ENCODE assay signal across 20 cellular contexts in the genomic region with DNA sequence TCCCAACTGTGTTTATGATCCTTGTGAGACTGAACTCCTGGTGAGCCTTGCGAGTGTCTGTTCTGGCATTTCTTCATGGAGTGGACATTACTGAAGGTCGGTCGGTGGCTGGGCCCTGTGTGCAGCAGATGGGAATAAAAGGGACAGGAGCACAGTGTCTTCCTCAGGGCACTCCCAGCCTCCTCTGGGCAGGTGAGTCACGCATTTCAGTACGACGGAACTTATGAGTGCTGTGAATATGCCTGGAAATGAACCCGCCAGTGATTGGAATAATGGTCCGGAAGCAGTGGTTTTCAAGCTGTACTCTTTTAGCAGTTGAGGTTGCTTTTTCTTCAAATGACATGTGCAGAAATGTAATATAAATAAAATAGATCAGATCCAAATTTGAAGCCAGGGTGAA. TPM values are rescaled to one million over a fixed set of nuclear protein-coding genes. Genes with fewer than 3 reads are reported as not detected.
DNase-seq lines count a peak whose midpoint lies in the region; ATAC-seq, FAIRE-seq and TF ChIP-seq lines count a peak whose summit lies in the region.
"Had no signal": no experiment of that assay in that cellular context is flagged by ENCODE, and none has a peak within 500 bp of the region (broad histone marks: within the 10 kb centered on the region; RNA-seq: fewer than 3 reads in every experiment).

No MANE protein-coding gene starts in this region.

- peaks cover 12% of the 10 kb centered on the region for H3K36me3 ChIP-seq in GM23338 (ENCODE audit: insufficient read depth)
- peaks cover 3 to 14% (median 6%) of the 10 kb centered on the region in 4 experiments; a peak in 6 of 8 replicates for H3K36me3 ChIP-seq in H1 (ENCODE audit: control insufficient read depth in 2 of 4, insufficient read depth in 4 of 4, low read length in 3 of 4)
- H3K36me3 ChIP-seq: SJSA1 had no signal

- H2BK5ac ChIP-seq in H1 (ENCODE audit: low read depth, low read length): no peak overlapping the region

- H3K4me2 ChIP-seq in GM23338 (no peak overlapping the region), H1 (ENCODE audit: insufficient read depth in 1 of 2, low read depth in 2 of 2, low read length in 2 of 2) (no peak overlapping the region)
- H3K4me2 ChIP-seq: PC-9 had no signal

- no peak overlapping the region for H3K27ac ChIP-seq in GM23338 (ENCODE audit: low read depth)
- H3K27ac ChIP-seq in H1 (ENCODE audit: low read depth, low read length): no peak overlapping the region
- H3K27ac ChIP-seq: PC-9, SJSA1 had no signal

- H3K4me1 Mint-ChIP-seq in GM23338: peaks cover 33% of the 10 kb centered on the region
- H3K4me1 Mint-ChIP-seq in natural killer cell: peaks cover 0 to 4% of the 10 kb centered on the region in 2 donors

- H2BK120ac ChIP-seq in H1 (replicated peaks; ENCODE audit: low read depth, low read length): no peak overlapping the region

- TF ChIP-seq CTCF in GM23338 (conservative IDR thresholded peaks at IDR 0.05; ENCODE audit: low read depth in 2 of 2): no peak
- no peak for TF ChIP-seq CTCF in H1 (IDR thresholded peaks at IDR 0.05; ENCODE audit: control extremely low read depth in 1 of 3, insufficient read depth in 1 of 3, low read depth in 1 of 3, low read length in 3 of 3)
- no peak for TF ChIP-seq CTCF in natural killer cell (IDR thresholded peaks at IDR 0.05)

- H3K79me1 ChIP-seq in H1 (ENCODE audit: low read depth, low read length): peaks cover 5% of the 10 kb centered on the region

- H3K23me2 ChIP-seq in H1 (ENCODE audit: low read depth, low read length): no peaks in the 10 kb centered on the region

- H3K27me3 Mint-ChIP-seq in GM23338 (ENCODE audit: insufficient read depth, low read depth, poor library complexity) (peaks cover 6% of the 10 kb centered on the region), natural killer cell (ENCODE audit: low read depth in 2 of 2) (no peaks in the 10 kb centered on the region)

- TF ChIP-seq POLR2A in H1 (IDR thresholded peaks at IDR 0.05; ENCODE audit: control extremely low read depth in 1 of 2, low read depth in 2 of 2, low read length in 2 of 2): no peak

- H2BK15ac ChIP-seq in H1 (ENCODE audit: low read length): no peak overlapping the region

- WGBS in H1 (ENCODE audit: extremely low coverage in 1 of 2, insufficient coverage in 1 of 2, insufficient read length in 1 of 2, insufficient replicate concordance in 2 of 2, low coverage in 1 of 2, low lambda C conversion rate in 2 of 2, missing lambda C conversion rate in 1 of 2), 2 experiments: 90% methylated on average over 8 of the region's 8 CpGs; no CpG with 5 or more reads in 1 of the 2 experiments

- H3K9me2 ChIP-seq in GM23338 (ENCODE audit: insufficient read depth): no peaks in the 10 kb centered on the region

- H3K14ac ChIP-seq in H1 (ENCODE audit: insufficient read length): no peak overlapping the region

- no peak overlapping the region for H2BK12ac ChIP-seq in H1 (ENCODE audit: low read depth, low read length)

- H3K27ac Mint-ChIP-seq in GM23338 (peak overlapping the region; percentile 69; the same call in 1 of the 2 replicates), natural killer cell (no peak overlapping the region)

- no peak overlapping the region for H3K4me3 ChIP-seq in GM23338
- no peak overlapping the region for H3K4me3 ChIP-seq in H1 (ENCODE audit: extremely low read depth in 1 of 4, insufficient read depth in 2 of 4, low read depth in 3 of 4, low read length in 4 of 4)
- H3K4me3 ChIP-seq: PC-9, SJSA1 had no signal

- H4K20me1 ChIP-seq in GM23338 (replicated peaks; ENCODE audit: insufficient read depth) (peaks cover 5% of the 10 kb centered on the region), H1 (replicated peaks in 1 of 2; ENCODE audit: control insufficient read depth in 1 of 2, insufficient read depth in 2 of 2, low read length in 2 of 2) (no peaks in the 10 kb centered on the region)

- no peak overlapping the region for H2AFZ ChIP-seq in GM23338
- no peak overlapping the region for H2AFZ ChIP-seq in H1 (ENCODE audit: low read length)
- H2AFZ ChIP-seq: PC-9 had no signal

- H3K18ac ChIP-seq in H1 (ENCODE audit: extremely low read depth, low read length): no peak overlapping the region

- H2AK5ac ChIP-seq in H1 (ENCODE audit: low read depth, low read length): 0 out of 2 replicates have a peak overlapping the region, but pooled peaks have one; percentile 2

- H3K9ac ChIP-seq in H1 (replicated peaks in 1 of 4; ENCODE audit: extremely low read depth in 1 of 4, low read depth in 3 of 4, low read length in 3 of 4): no peak overlapping the region

- H3K9me3 Mint-ChIP-seq in GM23338 (peaks cover 3% of the 10 kb centered on the region; the same call in 1 of the 3 replicates), natural killer cell (no peaks in the 10 kb centered on the region)

- TF ChIP-seq RAD21 in H1 (IDR thresholded peaks at IDR 0.05 in 1 of 2, conservative IDR thresholded peaks at IDR 0.05 in 1 of 2; ENCODE audit: low read depth in 2 of 2, low read length in 2 of 2): no peak

- H3K27me3 ChIP-seq in GM23338 (ENCODE audit: insufficient read depth) (no peaks in the 10 kb centered on the region), H1 (replicated peaks in 1 of 4; ENCODE audit: control insufficient read depth in 3 of 4, extremely low read depth in 1 of 4, insufficient read depth in 3 of 4, low read length in 3 of 4) (no peaks in the 10 kb centered on the region)
- H3K27me3 ChIP-seq: SJSA1 had no signal

- intact Hi-C loops in natural killer cell (cut with micrococcal nuclease): no loop called here

- no peak for ATAC-seq in GM23338
- no peak for ATAC-seq in HG03135 (IDR thresholded peaks at IDR 0.05; ENCODE audit: unreplicated experiment)
- no peak for ATAC-seq in natural killer cell
- ATAC-seq: HepG2, Right ventricle myocardium inferior had no signal

- H3K79me2 ChIP-seq in GM23338 (replicated peaks; ENCODE audit: insufficient read depth) (peaks cover 25% of the 10 kb centered on the region), H1 (ENCODE audit: control insufficient read depth in 1 of 2, insufficient read depth in 2 of 2, low read length in 2 of 2) (peaks cover 3 to 12% of the 10 kb centered on the region in 2 experiments; a peak in 2 of 4 replicates)

- H2BK20ac ChIP-seq in H1 (ENCODE audit: low read length): no peak overlapping the region

- H4K8ac ChIP-seq in H1 (ENCODE audit: extremely low read depth, insufficient read depth, low read length): no peak overlapping the region

- H3K4me3 Mint-ChIP-seq in GM23338 (no peak overlapping the region), natural killer cell (no peak overlapping the region)

- H3K4me1 ChIP-seq in GM23338 (ENCODE audit: insufficient read depth) (peaks cover 37% of the 10 kb centered on the region), H1 (replicated peaks in 1 of 4; ENCODE audit: control insufficient read depth in 3 of 4, insufficient read depth in 4 of 4, low read length in 3 of 4) (peaks cover 0 to 16% (median 10%) of the 10 kb centered on the region in 4 experiments; a peak in 4 of 7 replicates)
- H3K4me1 ChIP-seq: SJSA1 had no signal

- no peak overlapping the region for H3K23ac ChIP-seq in H1 (ENCODE audit: insufficient read length)

- H4K5ac ChIP-seq in H1 (ENCODE audit: insufficient read length, low read depth, low read length): no peak overlapping the region

- H4K91ac ChIP-seq in H1 (replicated peaks; ENCODE audit: insufficient read length, low read length): no peak overlapping the region

- no peak overlapping the region for H3K56ac ChIP-seq in H1 (replicated peaks; ENCODE audit: insufficient read length, low read depth, low read length)

- POLR2A ChIA-PET in H1 (lab: Charles Lee; ENCODE audit: partially characterized antibody): no interaction called here

- TF ChIP-seq EP300 in H1 (IDR thresholded peaks at IDR 0.05; ENCODE audit: borderline replicate concordance in 1 of 2, low read depth in 2 of 2, low read length in 2 of 2): no peak

- CTCF ChIA-PET in H1 (lab: Charles Lee; ENCODE audit: partially characterized antibody): interaction anchor here (0.8 kb wide), 1 partner anchor 57 kb away, joined by 3 read pairs; no protein-coding TSS in a partner anchor

- 0 out of 4 replicates have a peak, but pooled peaks cover 3 to 4% of the 10 kb centered on the region in 2 experiments for H3K9me3 ChIP-seq in H1 (ENCODE audit: insufficient read depth in 2 of 2, low read depth in 1 of 2, low read length in 1 of 2)
- H3K9me3 ChIP-seq: SJSA1 had no signal

- peaks cover 34% of the 10 kb centered on the region for H3K36me3 Mint-ChIP-seq in GM23338 (ENCODE audit: low read depth)
- H3K36me3 Mint-ChIP-seq in natural killer cell: no peaks in the 10 kb centered on the region

- DNase-seq in GM23338 (ENCODE audit: low spot score) (no peak), H1 (ENCODE audit: low read depth in 1 of 2, low spot score in 2 of 2) (no peak), iris pigment epithelial cell (ENCODE audit: low read depth) (peak; percentile 20), stromal cell of bone marrow (ENCODE audit: low read depth) (peak; percentile 12), kidney glomerular epithelial cell (lab: John Stamatoyannopoulos, UW) (no peak), natural killer cell (no peak)
- DNase-seq: GOT3, HCEC 1CT, Karpas-422, NCI-H1092, NCI-H1417 treated with DMSO at 0.1 percent for 48 hours, NCI-H2081, NCI-H2227 treated with DMSO at 0.1 percent for 48 hours, NCI-H526 treated with DMSO at 0.1 percent for 48 hours, PC-9 had no signal

- no peak for FAIRE-seq in H1 (lab: Jason Lieb, UNC)
- FAIRE-seq: D721Med, HepG2 had no signal

- H3K4ac ChIP-seq in H1 (replicated peaks; ENCODE audit: insufficient read length, low read depth, low read length): no peak overlapping the region

- no peaks in the 10 kb centered on the region for H3F3A ChIP-seq in GM23338 (replicated peaks; ENCODE audit: low read depth)

TF ChIP-seq in GM23338, 12 proteins besides CTCF, POLR2A, EP300 and RAD21 (continues in another document):
- TF ChIP-seq ZNF331 (CRISPR knock-in tag; IDR thresholded peaks at IDR 0.05; ENCODE audit: low read depth) (no peak), ZNF114 (CRISPR knock-in tag; IDR thresholded peaks at IDR 0.05) (no peak), NANOG (IDR thresholded peaks at IDR 0.05; ENCODE audit: borderline replicate concordance) (no peak)

TF ChIP-seq in H1, 55 proteins besides CTCF, POLR2A, EP300 and RAD21 (continues in another document):
- TF ChIP-seq KDM4A (IDR thresholded peaks at IDR 0.05; ENCODE audit: low read depth, low read length, severe bottlenecking): no peak
- no peak for TF ChIP-seq ASH2L (IDR thresholded peaks at IDR 0.05; ENCODE audit: low read length)

RNA-seq across cellular contexts. Expression of a gene that starts 55.1 kb away (rescaled TPM):
- total RNA-seq in GM23338 (2014; rRNA removed; shearing (Covaris generic)): 47.1 and 51.8 TPM in 2 replicates
- polyA plus RNA-seq in GM23338 (2016; fragmentation: Nextera tagmentation; extraction: Ambion mirVana) (8.9 and 13.4 TPM in 2 replicates), H1 (2011; rRNA removed) (25.0 and 25.6 TPM in 2 replicates)
- total RNA-seq in H1 (2021; fragmentation: NEBNext Ultra II Directional; extraction: Animal tissue kit (Norgen Biotek cat#: 25700)): 54.4 and 55.9 TPM in 2 replicates
- polyA plus RNA-seq in H1 (2011; cell fraction: cytosol; rRNA removed): 29.3 TPM
- 80.2 TPM for polyA plus RNA-seq in H1 (2011; cell fraction: nucleus; rRNA removed)
- 29.2 to 38.6 TPM (median 33.3 TPM) in 4 replicates for polyA plus RNA-seq in H1 (2012, experiment 1 of 2)
- 12.9 TPM for polyA plus RNA-seq in H1 (2012, experiment 2 of 2)
- 35.2 TPM for polyA plus RNA-seq in H1 (2013, experiment 1 of 2)
- polyA plus RNA-seq in H1 (2013, experiment 2 of 2): 31.9 TPM
- 75.5 and 85.7 TPM in 2 replicates for polyA minus RNA-seq in H1 (2011; rRNA and poly(A)+ RNA removed)
- 25.6 TPM for polyA minus RNA-seq in H1 (2011; cell fraction: cytosol; rRNA and poly(A)+ RNA removed)
- polyA minus RNA-seq in H1 (2011; cell fraction: nucleus; rRNA and poly(A)+ RNA removed): 82.2 TPM
- 10 to 100 TPM; 16.1 to 26.0 (median 18.4) TPM for total RNA-seq in natural killer cell

Comparison
In these comparisons a context has a peak if more than half of its experiments do, and no peak if none do; other contexts are left out.
1. DNase-seq: peak in iris pigment epithelial cell (single experiment) and stromal cell of bone marrow (single experiment); none in GM23338 (single experiment), H1 (0 of 2), kidney glomerular epithelial cell (single experiment) and natural killer cell (single experiment).